ENCODE assay signal across 8 cellular contexts in the genomic region with DNA sequence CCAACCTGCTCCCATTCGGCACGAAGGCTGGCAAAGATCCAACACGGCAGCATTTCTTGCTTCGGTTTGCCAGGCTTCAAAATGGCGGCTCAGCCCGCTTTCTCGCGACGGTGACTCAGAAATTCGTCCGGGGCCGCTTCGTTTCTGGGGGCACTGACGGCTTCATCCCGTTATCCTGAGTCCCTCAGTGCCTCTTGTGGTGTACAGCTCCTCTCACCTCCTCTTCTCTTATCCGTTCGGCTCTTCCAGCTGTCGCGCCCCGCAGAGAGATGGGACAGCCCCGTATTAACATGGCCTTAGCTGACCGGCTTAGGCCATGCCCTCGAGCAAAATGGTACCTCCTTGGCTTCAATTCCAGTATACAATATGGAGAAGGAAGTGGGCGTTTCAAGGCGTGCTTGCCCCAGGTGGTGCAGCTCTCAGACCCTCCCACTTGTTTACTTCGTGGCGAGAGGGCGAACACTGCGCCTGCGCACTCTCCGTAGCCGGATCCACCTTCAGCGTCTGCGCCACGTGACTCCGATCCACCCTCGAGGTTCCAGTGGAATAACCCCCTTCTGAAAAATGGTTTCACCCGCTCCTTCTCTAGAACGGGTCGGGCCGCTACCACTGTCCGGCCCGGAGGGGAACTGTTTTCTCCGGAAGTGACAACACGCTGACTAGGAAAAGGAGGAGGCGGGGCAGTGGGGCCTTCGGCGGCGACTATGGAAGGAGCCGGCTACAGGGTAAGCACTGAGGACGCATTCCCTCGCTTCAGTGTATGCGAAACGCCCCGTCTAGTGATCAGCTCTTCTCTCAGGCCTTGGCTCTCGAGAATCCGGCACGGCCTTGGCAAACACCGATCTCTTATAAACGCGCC. TPM values are rescaled to one million over a fixed set of nuclear protein-coding genes. Genes with fewer than 3 reads are reported as not detected.
DNase-seq lines count a peak whose midpoint lies in the region; ATAC-seq and TF ChIP-seq lines count a peak whose summit lies in the region.

AKT1S1 (minus strand) TSS at position 336 of the 859 bp plus-strand sequence. CDS start 4,060 bp downstream, outside the sequence.
TBC1D17 (plus strand) TSS at position 683 of the 859 bp plus-strand sequence; CDS start at position 705, 22 bp downstream.

- peak within 1 kb of the TSS; percentile 94 for H3K9ac ChIP-seq in SU-DHL-6 (ENCODE audit: low read length)

- H3K4me2 ChIP-seq in SU-DHL-6 (ENCODE audit: low read depth, low read length, poor library complexity, severe bottlenecking): peak within 1 kb of the TSS; percentile 91

- WGBS in thymus: under 1% methylated on average over 61 of the region's 61 CpGs

- intact Hi-C loops in head of caudate nucleus (cut with DNase I): loop anchor here (5.0 kb wide), 1 partner anchor 60 kb away; the partner anchor contains the start of gene MED25

- TF ChIP-seq CTCF in GM12865 (IDR thresholded peaks at IDR 0.05; ENCODE audit: insufficient read depth, low read depth, low read length, missing control alignments): no peak
- TF ChIP-seq CTCF in SU-DHL-6 (IDR thresholded peaks at IDR 0.05; ENCODE audit: insufficient read depth, low read length, poor library complexity, severe bottlenecking): no peak
- TF ChIP-seq CTCF in osteocyte (IDR thresholded peaks at IDR 0.05): no peak

- H3K79me2 ChIP-seq in SU-DHL-6 (ENCODE audit: insufficient read depth, low read length): peaks cover 9% of the 10 kb centered on the region; the same call in 1 of the 2 replicates

- H3K27ac Mint-ChIP-seq in osteocyte (ENCODE audit: unreplicated experiment): no peak within 1 kb of the TSS

- peak within 1 kb of the TSS; percentile 79 for H2AFZ ChIP-seq in SU-DHL-6 (ENCODE audit: low read depth, low read length, severe bottlenecking)

- peak within 1 kb of the TSS; percentile 89 for H3K4me3 ChIP-seq in GM12865 (ENCODE audit: low read depth, low read length)
- peak within 1 kb of the TSS; percentile 89 for H3K4me3 ChIP-seq in SU-DHL-6 (ENCODE audit: insufficient read depth, low read length, poor library complexity, severe bottlenecking)
- H3K4me3 ChIP-seq in thymus (ENCODE audit: low read length): peak within 1 kb of the TSS; percentile 89

- peaks cover 23% of the 10 kb centered on the region for H3K4me1 Mint-ChIP-seq in osteocyte (ENCODE audit: unreplicated experiment)

- H3F3A ChIP-seq in SU-DHL-6 (ENCODE audit: insufficient read depth): no peaks in the 10 kb centered on the region

- H3K9me3 Mint-ChIP-seq in osteocyte (ENCODE audit: unreplicated experiment): no peaks in the 10 kb centered on the region

- no peaks in the 10 kb centered on the region for H3K27me3 ChIP-seq in SU-DHL-6 (ENCODE audit: low read length)
- no peaks in the 10 kb centered on the region for H3K27me3 ChIP-seq in thymus (ENCODE audit: control insufficient read depth, insufficient read depth)

- H3K9me3 ChIP-seq in SU-DHL-6 (ENCODE audit: insufficient read depth, low read length) (no peaks in the 10 kb centered on the region), thymus (ENCODE audit: control insufficient read depth) (no peaks in the 10 kb centered on the region)

- no peaks in the 10 kb centered on the region for H4K20me1 ChIP-seq in SU-DHL-6 (ENCODE audit: low read depth, low read length)

- no peaks in the 10 kb centered on the region for H3K27me3 Mint-ChIP-seq in osteocyte (ENCODE audit: unreplicated experiment)

- peaks cover 4% of the 10 kb centered on the region for H3K4me1 ChIP-seq in thymus (ENCODE audit: control insufficient read depth, insufficient read depth, low read length)

- no peaks in the 10 kb centered on the region for H3K36me3 ChIP-seq in SU-DHL-6 (ENCODE audit: low read length)
- peaks cover 42% of the 10 kb centered on the region for H3K36me3 ChIP-seq in thymus (ENCODE audit: control insufficient read depth, insufficient read depth)

- ATAC-seq in HG02759 (IDR thresholded peaks at IDR 0.05; ENCODE audit: unreplicated experiment): peak; percentile 63

- H3K27ac ChIP-seq in SU-DHL-6 (ENCODE audit: low read depth, low read length) (peak within 1 kb of the TSS; percentile 79), thymus (ENCODE audit: low read depth) (peak within 1 kb of the TSS; percentile 99)

- no peaks in the 10 kb centered on the region for H3K9me2 ChIP-seq in SU-DHL-6 (replicated peaks; ENCODE audit: insufficient read depth, low read length)

- peaks cover 26% of the 10 kb centered on the region for H3K36me3 Mint-ChIP-seq in osteocyte (ENCODE audit: unreplicated experiment)

- DNase-seq in GM12865 (ENCODE audit: low read depth) (peak; percentile 100), NCI-H1417 (lab: John Stamatoyannopoulos, UW) (peak; percentile 99 to 100 (median 100)), head of caudate nucleus (peak; percentile 97 to 100 (median 99)), osteocyte (ENCODE audit: extremely low spot score, unreplicated experiment) (peak; percentile 100)
- DNase-seq in activated naive CD8-positive, alpha-beta T cell treated with anti-CD3 and anti-CD28 coated beads, Interleukin-2, amount 50 U/mL, for 16 hours (ENCODE audit: low read depth, low spot score): peak; percentile 91

- no peak within 1 kb of the TSS for H3K4me3 Mint-ChIP-seq in osteocyte (ENCODE audit: unreplicated experiment)

RNA-seq across cellular contexts. Expression of gene AKT1S1, which starts in this region (rescaled TPM):
- total RNA-seq in osteocyte: 59.7 and 61.2 TPM in 2 replicates
- 27.9 TPM for polyA plus RNA-seq in thymus

RNA-seq across cellular contexts. Expression of gene TBC1D17, which starts in this region (rescaled TPM):
- 69.2 and 71.9 TPM in 2 replicates for total RNA-seq in osteocyte
- polyA plus RNA-seq in thymus: 69.7 TPM

Comparison
In these comparisons a context has a peak if more than half of its experiments do, and no peak if none do; other contexts are left out.
1. Peak in every context shown above with its lines: DNase-seq, ATAC-seq, H3K4me3 ChIP-seq and H3K27ac ChIP-seq.